17 cellular contexts compared by ENCODE assay signal in genomic region chr12:122137229-122137628, GRCh38. TPM values are rescaled to one million over a fixed set of nuclear protein-coding genes. Genes with fewer than 3 reads are reported as not detected.
DNase-seq lines count a peak whose midpoint lies in the region; ATAC-seq and TF ChIP-seq lines count a peak whose summit lies in the region.
"Had no signal": no experiment of that assay in that cellular context is flagged by ENCODE, and none has a peak within 500 bp of the region (broad histone marks: within the 10 kb centered on the region; RNA-seq: fewer than 3 reads in every experiment).

No MANE protein-coding gene starts in this region.

- peak; percentile 16 for TF ChIP-seq CTCF in cardiac fibroblast (IDR thresholded peaks at IDR 0.05; ENCODE audit: low read depth, low read length)
- TF ChIP-seq CTCF in esophagus muscularis mucosa (IDR thresholded peaks at IDR 0.05): no peak

- H3K36me3 ChIP-seq in Karpas-422 (ENCODE audit: insufficient read depth, low read length) (peaks cover 5% of the 10 kb centered on the region; the same call in 1 of the 2 replicates), esophagus muscularis mucosa (peaks cover 72 to 97% (median 87%) of the 10 kb centered on the region in 4 donors)

- no peak overlapping the region for H3K4me3 Mint-ChIP-seq in naive thymus-derived CD8-positive, alpha-beta T cell
- H3K4me3 Mint-ChIP-seq: activated naive CD4-positive, alpha-beta T cell treated with anti-CD3 and anti-CD28 coated beads for 36 hours; CD4-positive, CD25-positive, alpha-beta regulatory T cell; nephron had no signal

- H3K4me2 ChIP-seq in Karpas-422 (ENCODE audit: low read depth, low read length, poor library complexity, severe bottlenecking): no peak overlapping the region

- no peak overlapping the region for H3K27ac Mint-ChIP-seq in naive thymus-derived CD8-positive, alpha-beta T cell
- H3K27ac Mint-ChIP-seq: activated naive CD4-positive, alpha-beta T cell treated with anti-CD3 and anti-CD28 coated beads for 36 hours; CD4-positive, CD25-positive, alpha-beta regulatory T cell; nephron had no signal

- no peaks in the 10 kb centered on the region for H3K27me3 ChIP-seq in Karpas-422 (ENCODE audit: low read length)
- no peaks in the 10 kb centered on the region for H3K27me3 ChIP-seq in esophagus muscularis mucosa
- H3K27me3 ChIP-seq: heart right ventricle, left lung had no signal

- H3K4me1 ChIP-seq in Karpas-422 (ENCODE audit: low read length) (no peaks in the 10 kb centered on the region), esophagus muscularis mucosa (no peaks in the 10 kb centered on the region)
- H3K4me1 ChIP-seq: heart right ventricle, left lung had no signal

- no peaks in the 10 kb centered on the region for H3K79me2 ChIP-seq in Karpas-422 (ENCODE audit: low read length)

- H3K9me3 ChIP-seq in Karpas-422 (ENCODE audit: low read length) (no peaks in the 10 kb centered on the region), esophagus muscularis mucosa (no peaks in the 10 kb centered on the region)
- H3K9me3 ChIP-seq: heart right ventricle, left lung had no signal

- no peaks in the 10 kb centered on the region for H3K9me2 ChIP-seq in Karpas-422 (replicated peaks; ENCODE audit: insufficient read depth, low read length)

- H3K4me3 ChIP-seq in Karpas-422 (ENCODE audit: low read length) (no peak overlapping the region), cardiac fibroblast (replicated peaks in 1 of 2; ENCODE audit: low read depth in 2 of 2, low read length in 2 of 2) (no peak overlapping the region), esophagus muscularis mucosa (no peak overlapping the region)
- H3K4me3 ChIP-seq: heart right ventricle, left lung had no signal

- 76% methylated on average over 10 of the region's 10 CpGs for WGBS in esophagus muscularis mucosa

- H3K4me1 Mint-ChIP-seq in naive thymus-derived CD8-positive, alpha-beta T cell: no peaks in the 10 kb centered on the region
- H3K4me1 Mint-ChIP-seq: nephron had no signal

- no peak for TF ChIP-seq EP300 in esophagus muscularis mucosa (IDR thresholded peaks at IDR 0.05)

- H3K36me3 Mint-ChIP-seq in naive thymus-derived CD8-positive, alpha-beta T cell: peaks cover 0 to 69% (median 9%) of the 10 kb centered on the region in 3 donors

- no peaks in the 10 kb centered on the region for H3K27me3 Mint-ChIP-seq in naive thymus-derived CD8-positive, alpha-beta T cell
- H3K27me3 Mint-ChIP-seq: CD4-positive, CD25-positive, alpha-beta regulatory T cell had no signal

- H2AFZ ChIP-seq in Karpas-422 (ENCODE audit: low read length): no peak overlapping the region

- no peaks in the 10 kb centered on the region for H4K20me1 ChIP-seq in Karpas-422 (ENCODE audit: insufficient read depth, low read depth, low read length)

- ATAC-seq in naive thymus-derived CD8-positive, alpha-beta T cell: peak; percentile 14 to 45
- no peak for ATAC-seq in GM18868 (IDR thresholded peaks at IDR 0.05; ENCODE audit: unreplicated experiment)
- ATAC-seq: heart right ventricle had no signal

- H3K9ac ChIP-seq in Karpas-422 (ENCODE audit: low read length): no peak overlapping the region

- intact Hi-C loops in esophagus muscularis mucosa (cut with DNase I): loop anchor here (10.0 kb wide), 1 partner anchor 58 kb away; no protein-coding TSS in a partner anchor

- POLR2A ChIA-PET in naive thymus-derived CD8-positive, alpha-beta T cell (lab: Charles Lee): no interaction called here

- H3K27ac ChIP-seq in Karpas-422 (ENCODE audit: low read length) (no peak overlapping the region), esophagus muscularis mucosa (replicated peaks in 1 of 4) (no peak overlapping the region)
- H3K27ac ChIP-seq: heart right ventricle, left lung had no signal

- H3K9me3 Mint-ChIP-seq in naive thymus-derived CD8-positive, alpha-beta T cell: no peaks in the 10 kb centered on the region
- H3K9me3 Mint-ChIP-seq: activated naive CD4-positive, alpha-beta T cell treated with anti-CD3 and anti-CD28 coated beads for 36 hours; CD4-positive, CD25-positive, alpha-beta regulatory T cell; nephron had no signal

- TF ChIP-seq POLR2A in esophagus muscularis mucosa (IDR thresholded peaks at IDR 0.05; ENCODE audit: low read depth): no peak

- peak; percentile 63 for DNase-seq in ELF-1 (ENCODE audit: low read depth, low spot score)
- DNase-seq in Karpas-422: peak; percentile 60
- DNase-seq in cardiac fibroblast (ENCODE audit: low read depth in 2 of 2): no peak
- DNase-seq in naive thymus-derived CD8-positive, alpha-beta T cell: no peak
- no peak for DNase-seq in SIG-M5 treated with dmso at 0.1 percent for 504 hours (lab: John Stamatoyannopoulos, UW; ENCODE audit: unreplicated experiment)
- no peak for DNase-seq in NCI-H345 treated with DMSO at 0.1 percent for 48 hours (lab: John Stamatoyannopoulos, UW; ENCODE audit: unreplicated experiment)
- DNase-seq in esophagus muscularis mucosa (ENCODE audit: extremely low spot score): no peak
- DNase-seq: activated naive CD4-positive, alpha-beta T cell treated with anti-CD3 and anti-CD28 coated beads for 36 hours; CD4-positive, CD25-positive, alpha-beta regulatory T cell; heart right ventricle; left lung; NCI-H748 treated with DMSO at 0.1 percent for 48 hours; SHP77 had no signal

RNA-seq across cellular contexts. Expression of gene IL31, which starts 36.8 kb away (rescaled TPM):
- total RNA-seq in Karpas-422 (2014; rRNA removed; shearing (Covaris generic); ENCODE audit: low replicate concordance): not detected in 2 replicates
- total RNA-seq in naive thymus-derived CD8-positive, alpha-beta T cell: not detected
- not detected for polyA plus RNA-seq in naive thymus-derived CD8-positive, alpha-beta T cell
- total RNA-seq in esophagus muscularis mucosa: not detected
- total RNA-seq: activated naive CD4-positive, alpha-beta T cell treated with anti-CD3 and anti-CD28 coated beads for 36 hours; bronchial epithelial cell; CD4-positive, CD25-positive, alpha-beta regulatory T cell; heart right ventricle; left lung had no signal
- polyA plus RNA-seq: CD4-positive, CD25-positive, alpha-beta regulatory T cell; heart right ventricle; small intestine had no signal

RNA-seq across cellular contexts. Expression of gene LRRC43, which starts 45.7 kb away (rescaled TPM):
- total RNA-seq in Karpas-422 (2014; rRNA removed; shearing (Covaris generic); ENCODE audit: low replicate concordance): not detected in 2 replicates
- total RNA-seq in naive thymus-derived CD8-positive, alpha-beta T cell: under 1 TPM in 1 of 2 experiments, not detected in 1; 0.29 TPM
- polyA plus RNA-seq in naive thymus-derived CD8-positive, alpha-beta T cell: not detected
- total RNA-seq in esophagus muscularis mucosa: 1 to 10 TPM in 2 of 4 donors, under 1 TPM in 1, not detected in 1; 0.99 to 2.5 (median 1.3) TPM
- total RNA-seq: CD4-positive, CD25-positive, alpha-beta regulatory T cell had no signal
- polyA plus RNA-seq: CD4-positive, CD25-positive, alpha-beta regulatory T cell had no signal

RNA-seq across cellular contexts. Expression of gene MLXIP, which starts 58.7 kb away (rescaled TPM):
- total RNA-seq in Karpas-422 (2014; rRNA removed; shearing (Covaris generic); ENCODE audit: low replicate concordance): 13.8 and 14.8 TPM in 2 replicates
- 100 to 1,000 TPM; 162 to 165 TPM for total RNA-seq in naive thymus-derived CD8-positive, alpha-beta T cell
- polyA plus RNA-seq in naive thymus-derived CD8-positive, alpha-beta T cell: 10 to 100 TPM; 17.3 to 43.3 (median 20.0) TPM
- total RNA-seq in esophagus muscularis mucosa: 10 to 100 TPM; 33.8 to 82.2 (median 50.9) TPM

Comparison
In these comparisons a context has a peak if more than half of its experiments do, and no peak if none do; other contexts are left out.
1. DNase-seq: peak in ELF-1 (single experiment) and Karpas-422 (single experiment); none in cardiac fibroblast (0 of 2), naive thymus-derived CD8-positive, alpha-beta T cell (0 of 10), SIG-M5 treated with dmso at 0.1 percent for 504 hours (single experiment), NCI-H345 treated with DMSO at 0.1 percent for 48 hours (single experiment) and esophagus muscularis mucosa (single experiment).